8 cellular contexts compared by ENCODE assay signal in the genomic region with DNA sequence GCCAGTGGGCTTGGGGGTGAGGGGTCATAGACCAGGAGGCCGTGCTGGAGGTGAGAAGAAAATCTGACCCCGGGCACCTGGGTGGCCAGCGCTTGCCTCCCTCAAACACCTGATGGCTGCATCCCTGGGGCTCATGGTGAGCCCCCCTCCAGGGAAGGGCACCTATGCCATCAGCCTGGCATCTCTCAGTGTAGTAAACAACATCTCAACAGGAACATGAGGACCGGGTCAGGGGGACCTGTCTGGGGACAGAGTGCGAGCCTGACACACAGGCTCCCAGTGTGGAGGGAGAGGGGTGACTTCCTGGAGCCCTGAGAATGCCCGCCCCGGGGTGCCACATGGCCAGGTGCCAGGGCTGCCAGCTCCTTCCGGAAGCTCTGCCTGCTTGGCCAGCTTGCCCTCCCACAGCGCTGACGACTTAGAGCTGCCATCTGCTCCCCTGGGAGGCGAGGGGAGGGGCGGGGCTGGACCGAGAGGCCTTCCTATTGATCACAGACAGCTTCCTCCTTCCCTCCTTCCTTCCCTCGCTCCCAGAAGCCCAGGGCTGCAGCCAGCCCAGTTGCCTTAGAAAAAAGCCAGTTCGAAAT. TPM values are rescaled to one million over a fixed set of nuclear protein-coding genes. Genes with fewer than 3 reads are reported as not detected.
DNase-seq lines count a peak whose midpoint lies in the region; ATAC-seq and TF ChIP-seq lines count a peak whose summit lies in the region.

No MANE protein-coding gene starts in this region.

- CTCF ChIA-PET in Panc1 (lab: Charles Lee): interaction anchor here (1.1 kb wide), 1 partner anchor 9 kb away, joined by 6 read pairs; no protein-coding TSS in a partner anchor

- TF ChIP-seq EP300 in upper lobe of left lung (IDR thresholded peaks at IDR 0.05): no peak

- intact Hi-C loops in Right ventricle myocardium inferior (cut with DNase I): no loop called here
- intact Hi-C loops in Panc1 (cut with micrococcal nuclease; ENCODE audit: unreplicated experiment): no loop called here

- BruUV-seq in Panc1 (replicated peaks; lab: Mats Ljungman, UMichigan): no TSS peak

- DNase-seq in Right ventricle myocardium inferior (ENCODE audit: missing footprints): peak; percentile 85
- no peak for DNase-seq in right atrium auricular region (ENCODE audit: low spot score)
- no peak for DNase-seq in Panc1 (ENCODE audit: low read depth, low spot score)
- DNase-seq in epithelial cell of esophagus (ENCODE audit: low read depth): peak; percentile 60
- peak; percentile 42 to 88 for DNase-seq in upper lobe of left lung
- DNase-seq in stimulated activated CD4-positive, alpha-beta T cell treated with anti-CD3 and anti-CD28 coated beads, Interleukin-12 subunit alpha, Interleukin-12 subunit beta, amount 100 ng/mL, for 4 hours: no peak

- WGBS in upper lobe of left lung, 2 donors: 75 to 77% methylated on average over 13 of the region's 15 CpGs

- H3K27ac ChIP-seq in right atrium auricular region (no peak overlapping the region), Panc1 (ENCODE audit: low read length) (peak overlapping the region; percentile 93), upper lobe of left lung (no peak overlapping the region)

- H3K9me3 ChIP-seq in right atrium auricular region (no peaks in the 10 kb centered on the region), Panc1 (ENCODE audit: control insufficient read depth, insufficient read depth, low read depth, low read length) (no peaks in the 10 kb centered on the region), upper lobe of left lung (no peaks in the 10 kb centered on the region)

- H3K36me3 ChIP-seq in right atrium auricular region (no peaks in the 10 kb centered on the region), Panc1 (ENCODE audit: control insufficient read depth, insufficient read depth, low read length) (no peaks in the 10 kb centered on the region; the same call in 1 of the 2 replicates), upper lobe of left lung (peaks cover 0 to 7% (median 0%) of the 10 kb centered on the region in 4 donors)

- TF ChIP-seq CTCF in right atrium auricular region (IDR thresholded peaks at IDR 0.05): no peak
- TF ChIP-seq CTCF in Panc1 (IDR thresholded peaks at IDR 0.05): no peak
- TF ChIP-seq CTCF in epithelial cell of esophagus (IDR thresholded peaks at IDR 0.05; ENCODE audit: insufficient read depth, low read depth, low read length, missing control alignments): no peak
- no peak for TF ChIP-seq CTCF in upper lobe of left lung (IDR thresholded peaks at IDR 0.05)

- no peaks in the 10 kb centered on the region for H3K27me3 ChIP-seq in right atrium auricular region
- no peaks in the 10 kb centered on the region for H3K27me3 ChIP-seq in Panc1 (ENCODE audit: control insufficient read depth, insufficient read depth, low read length)
- H3K27me3 ChIP-seq in upper lobe of left lung: no peaks in the 10 kb centered on the region

- H3K4me3 ChIP-seq in right atrium auricular region (no peak overlapping the region), Panc1 (ENCODE audit: low read depth in 2 of 2, low read length in 2 of 2) (peak overlapping the region in 1 of 2 experiments; percentile 4; a peak in 1 of 4 replicates), epithelial cell of esophagus (ENCODE audit: low read length) (no peak overlapping the region), upper lobe of left lung (no peak overlapping the region)

- H3K4me1 ChIP-seq in right atrium auricular region: peaks cover 0 to 9% of the 10 kb centered on the region in 2 donors
- H3K4me1 ChIP-seq in Panc1 (ENCODE audit: control insufficient read depth, insufficient read depth, low read length): peaks cover 87% of the 10 kb centered on the region
- peaks cover 0 to 23% (median 15%) of the 10 kb centered on the region in 4 donors for H3K4me1 ChIP-seq in upper lobe of left lung

- POLR2A ChIA-PET in Panc1 (lab: Charles Lee): interaction anchor here (0.5 to 0.6 kb wide), 2 partner anchors 88 to 439 kb away, joined by 5 to 24 read pairs; no protein-coding TSS in a partner anchor

- TF ChIP-seq POLR2A in upper lobe of left lung (IDR thresholded peaks at IDR 0.05): no peak

- ATAC-seq in Right ventricle myocardium inferior (peak; percentile 21), Panc1 (peak; percentile 30), upper lobe of left lung (ENCODE audit: low FRiP score in 2 of 2) (peak in 1 of 2 donors; percentile 34), HG02973 (IDR thresholded peaks at IDR 0.05; ENCODE audit: unreplicated experiment) (no peak), GM21825 (IDR thresholded peaks at IDR 0.05; ENCODE audit: unreplicated experiment) (no peak)

- in situ Hi-C loops in Panc1 (cut with HindIII; ENCODE audit: low pct_unique_long_range_greater_than_20kb, low sequenced_read_pairs): no loop called here

RNA-seq across cellular contexts. Expression of a gene that starts 12.3 kb away (rescaled TPM):
- total RNA-seq in Right ventricle myocardium inferior: 1.6 TPM
- 1 to 10 TPM; 2.6 TPM for total RNA-seq in right atrium auricular region
- total RNA-seq in Panc1 (2021; ENCODE audit: unreplicated experiment): 80.9 TPM
- 75.5 TPM for polyA plus RNA-seq in Panc1 (2012; ENCODE audit: insufficient read length)
- total RNA-seq in upper lobe of left lung: 10 to 100 TPM in 2 of 6 donors, 1 to 10 TPM in 4; 4.1 to 16.9 (median 5.9) TPM

RNA-seq across cellular contexts. Expression of a gene that starts 23.7 kb away (rescaled TPM):
- total RNA-seq in Right ventricle myocardium inferior: 81.1 TPM
- 10 to 100 TPM; 58.9 to 60.9 TPM for total RNA-seq in right atrium auricular region
- total RNA-seq in Panc1 (2021; ENCODE audit: unreplicated experiment): 124 TPM
- 228 TPM for polyA plus RNA-seq in Panc1 (2012; ENCODE audit: insufficient read length)
- total RNA-seq in upper lobe of left lung: 10 to 100 TPM; 19.9 to 52.3 (median 48.8) TPM

RNA-seq across cellular contexts. Expression of a gene that starts 23.9 kb away (rescaled TPM):
- total RNA-seq in Right ventricle myocardium inferior (13.8 TPM), right atrium auricular region (10 to 100 TPM in 1 of 2 donors, 1 to 10 TPM in 1; 6.3 to 12.9 TPM), Panc1 (2021; ENCODE audit: unreplicated experiment) (11.1 TPM), upper lobe of left lung (10 to 100 TPM in 4 of 6 donors, 1 to 10 TPM in 2; 6.9 to 13.1 (median 10.3) TPM)
- 6.5 TPM for polyA plus RNA-seq in Panc1 (2012; ENCODE audit: insufficient read length)

RNA-seq across cellular contexts. Expression of a gene that starts 31.5 kb away (rescaled TPM):
- total RNA-seq in Right ventricle myocardium inferior: 21.5 TPM
- 10 to 100 TPM; 15.5 to 31.5 TPM for total RNA-seq in right atrium auricular region
- total RNA-seq in Panc1 (2021; ENCODE audit: unreplicated experiment): 54.2 TPM
- polyA plus RNA-seq in Panc1 (2012; ENCODE audit: insufficient read length): 53.1 TPM
- 10 to 100 TPM; 13.6 to 35.3 (median 28.2) TPM for total RNA-seq in upper lobe of left lung

RNA-seq across cellular contexts. Expression of a gene that starts 39.5 kb away (rescaled TPM):
- total RNA-seq in Right ventricle myocardium inferior: 3.0 TPM
- total RNA-seq in right atrium auricular region: 1 to 10 TPM; 1.6 to 2.2 TPM
- total RNA-seq in Panc1 (2021; ENCODE audit: unreplicated experiment): 4.4 TPM
- 6.8 TPM for polyA plus RNA-seq in Panc1 (2012; ENCODE audit: insufficient read length)
- 1 to 10 TPM; 1.0 to 4.3 (median 1.5) TPM for total RNA-seq in upper lobe of left lung

Comparison
In these comparisons a context has a peak if more than half of its experiments do, and no peak if none do; other contexts are left out.
1. DNase-seq: peak in Right ventricle myocardium inferior (single experiment), epithelial cell of esophagus (single experiment) and upper lobe of left lung (2 of 2); none in right atrium auricular region (single experiment), Panc1 (single experiment) and stimulated activated CD4-positive, alpha-beta T cell treated with anti-CD3 and anti-CD28 coated beads, Interleukin-12 subunit alpha, Interleukin-12 subunit beta, amount 100 ng/mL, for 4 hours (single experiment).
2. ATAC-seq: peak in Right ventricle myocardium inferior (single experiment) and Panc1 (single experiment); none in HG02973 (single experiment) and GM21825 (single experiment).